In the genomic region with DNA sequence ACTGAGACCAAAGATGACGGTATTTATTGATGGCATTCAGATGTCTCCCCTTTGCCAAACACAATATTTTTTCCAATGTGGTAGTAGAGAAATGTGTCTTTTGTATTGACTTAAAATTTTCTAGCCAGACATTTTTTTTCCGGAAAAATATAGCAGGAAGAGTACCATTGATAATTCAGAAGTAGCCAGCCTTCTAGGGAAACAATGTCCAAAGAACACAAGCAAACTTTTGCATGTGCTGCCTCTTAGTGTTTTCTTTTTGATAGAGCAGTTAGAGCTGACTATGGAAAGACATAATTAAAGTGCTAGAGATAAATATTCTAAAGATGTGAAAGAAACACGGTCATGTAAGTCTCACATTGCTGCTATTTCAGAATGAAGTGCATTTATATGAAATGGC, we compare ENCODE assay signal across 14 cellular contexts.
A peak's percentile ranks its signal among the peaks of the same experiment; 100 is the strongest.
DNase-seq lines count a peak whose midpoint lies in the region; ATAC-seq, FAIRE-seq and TF ChIP-seq lines count a peak whose summit lies in the region.
"Had no signal": no experiment of that assay in that cellular context is flagged by ENCODE, and none has a peak within 500 bp of the region (broad histone marks: within the 10 kb centered on the region; RNA-seq: fewer than 3 reads in every experiment).

No MANE protein-coding gene starts in this region.

- no peaks in the 10 kb centered on the region; the same call in 2 of the 3 replicates for H3K4me1 Mint-ChIP-seq in GM23338

- H4K20me1 ChIP-seq in GM23338 (replicated peaks; ENCODE audit: insufficient read depth) (no peaks in the 10 kb centered on the region), osteoblast (ENCODE audit: insufficient read depth, low read length) (no peaks in the 10 kb centered on the region)
- H4K20me1 ChIP-seq: BLaER1 treated with 17β-estradiol and CSF1 and Interleukin-3, amounts not matched to agents 10 nM and 100 nM had no signal

- no peaks in the 10 kb centered on the region for H3K79me2 ChIP-seq in GM23338 (replicated peaks; ENCODE audit: insufficient read depth)
- H3K79me2 ChIP-seq in osteoblast (ENCODE audit: insufficient read depth, low read length): no peaks in the 10 kb centered on the region

- H2AFZ ChIP-seq in GM23338 (no peak overlapping the region), osteoblast (ENCODE audit: low read length) (no peak overlapping the region)

- H3K4me2 ChIP-seq in GM23338 (no peak overlapping the region), osteoblast (ENCODE audit: insufficient read depth, low read length) (no peak overlapping the region)
- H3K4me2 ChIP-seq: BLaER1 treated with 17β-estradiol and CSF1 and Interleukin-3, amounts not matched to agents 10 nM and 100 nM had no signal

- H3K4me3 Mint-ChIP-seq in GM23338: no peak overlapping the region
- H3K4me3 Mint-ChIP-seq: H9 had no signal

- no peaks in the 10 kb centered on the region for H3K9me3 ChIP-seq in RWPE2 (ENCODE audit: severe bottlenecking)
- no peaks in the 10 kb centered on the region for H3K9me3 ChIP-seq in osteoblast (ENCODE audit: low read depth, low read length)
- no peaks in the 10 kb centered on the region for H3K9me3 ChIP-seq in pancreas

- H3K27me3 Mint-ChIP-seq in GM23338 (ENCODE audit: insufficient read depth, low read depth, poor library complexity): no peaks in the 10 kb centered on the region

- H3K36me3 ChIP-seq in GM23338 (ENCODE audit: insufficient read depth) (no peaks in the 10 kb centered on the region), RWPE2 (ENCODE audit: low read depth) (no peaks in the 10 kb centered on the region), osteoblast (ENCODE audit: insufficient read depth, low read length) (no peaks in the 10 kb centered on the region), pancreas (no peaks in the 10 kb centered on the region)
- H3K36me3 ChIP-seq: BLaER1 treated with 17β-estradiol and CSF1 and Interleukin-3, amounts not matched to agents 10 nM and 100 nM had no signal

- no peak for FAIRE-seq in pancreas (lab: Jason Lieb, UNC)

- H3K27me3 ChIP-seq in GM23338 (ENCODE audit: insufficient read depth) (no peaks in the 10 kb centered on the region), RWPE2 (ENCODE audit: insufficient read depth, poor library complexity, severe bottlenecking) (peaks cover 7% of the 10 kb centered on the region), osteoblast (ENCODE audit: insufficient read depth, low read length) (no peaks in the 10 kb centered on the region), pancreas (no peaks in the 10 kb centered on the region)
- H3K27me3 ChIP-seq: BLaER1 treated with 17β-estradiol and CSF1 and Interleukin-3, amounts not matched to agents 10 nM and 100 nM had no signal

- H3K36me3 Mint-ChIP-seq in GM23338 (ENCODE audit: low read depth): peaks cover 8% of the 10 kb centered on the region

- peaks cover 3% of the 10 kb centered on the region; the same call in 2 of the 3 replicates for H3K9me3 Mint-ChIP-seq in GM23338

- intact Hi-C loops in pancreas (cut with DNase I): no loop called here

- H3F3A ChIP-seq in GM23338 (replicated peaks; ENCODE audit: low read depth): no peaks in the 10 kb centered on the region

- no peak overlapping the region for H3K27ac Mint-ChIP-seq in GM23338
- H3K27ac Mint-ChIP-seq: H9 had no signal

- no peak for DNase-seq in GM23338 (ENCODE audit: low spot score)
- no peak for DNase-seq in RWPE2 (ENCODE audit: low spot score)
- peak; percentile 22 for DNase-seq in epithelial cell of esophagus (ENCODE audit: low read depth)
- DNase-seq in osteoblast (ENCODE audit: insufficient read length, low spot score, missing footprints): no peak
- DNase-seq in NCI-H345 (lab: John Stamatoyannopoulos, UW): no peak
- no peak for DNase-seq in foreskin fibroblast
- no peak for DNase-seq in pancreas
- DNase-seq: DMS 273 treated with DMSO at 0.1 percent for 48 hours, H9, Karpas-422, NCI-H1105 treated with DMSO at 0.1 percent for 48 hours, NCI-H187, NCI-H82 had no signal

- no peak overlapping the region for H3K27ac ChIP-seq in GM23338 (ENCODE audit: low read depth)
- no peak overlapping the region for H3K27ac ChIP-seq in RWPE2 (ENCODE audit: poor library complexity, severe bottlenecking)
- no peak overlapping the region for H3K27ac ChIP-seq in osteoblast (ENCODE audit: low read depth, low read length)
- no peak overlapping the region for H3K27ac ChIP-seq in pancreas
- H3K27ac ChIP-seq: BLaER1 treated with 17β-estradiol and CSF1 and Interleukin-3, amounts not matched to agents 10 nM and 100 nM had no signal

- no peaks in the 10 kb centered on the region for H3K9me2 ChIP-seq in GM23338 (ENCODE audit: insufficient read depth)

- no peak overlapping the region for H3K4me3 ChIP-seq in GM23338
- H3K4me3 ChIP-seq in RWPE2 (ENCODE audit: severe bottlenecking): no peak overlapping the region
- no peak overlapping the region for H3K4me3 ChIP-seq in epithelial cell of esophagus (ENCODE audit: low read length)
- no peak overlapping the region for H3K4me3 ChIP-seq in osteoblast (ENCODE audit: insufficient read depth, low read length)
- H3K4me3 ChIP-seq in foreskin fibroblast (ENCODE audit: low read depth in 1 of 2, low read length in 2 of 2): no peak overlapping the region
- no peak overlapping the region for H3K4me3 ChIP-seq in pancreas
- H3K4me3 ChIP-seq: BLaER1 treated with 17β-estradiol and CSF1 and Interleukin-3, amounts not matched to agents 10 nM and 100 nM had no signal

- TF ChIP-seq CTCF in GM23338 (conservative IDR thresholded peaks at IDR 0.05; ENCODE audit: low read depth in 2 of 2) (peak; percentile 34), RWPE2 (IDR thresholded peaks at IDR 0.05; ENCODE audit: poor library complexity, severe bottlenecking) (peak; percentile 19), epithelial cell of esophagus (IDR thresholded peaks at IDR 0.05; ENCODE audit: insufficient read depth, low read depth, low read length, missing control alignments) (peak; percentile 49), osteoblast (IDR thresholded peaks at IDR 0.05; ENCODE audit: extremely low read depth, low read depth, low read length) (peak; percentile 27), foreskin fibroblast (IDR thresholded peaks at IDR 0.05; ENCODE audit: low read depth, low read length) (no peak), pancreas (IDR thresholded peaks at IDR 0.05) (no peak)

- 52 to 65% methylated on average over 3 of the region's 3 CpGs for WGBS in pancreas, 2 donors

- ATAC-seq in GM23338: no peak
- no peak for ATAC-seq in RWPE2 (ENCODE audit: low read depth)
- ATAC-seq in pancreas: no peak

- H3K4me1 ChIP-seq in GM23338 (ENCODE audit: insufficient read depth) (no peaks in the 10 kb centered on the region), RWPE2 (ENCODE audit: insufficient read depth, poor library complexity, severe bottlenecking) (no peaks in the 10 kb centered on the region), osteoblast (ENCODE audit: insufficient read depth, low read length) (peaks cover 6% of the 10 kb centered on the region), pancreas (no peaks in the 10 kb centered on the region)
- H3K4me1 ChIP-seq: BLaER1 treated with 17β-estradiol and CSF1 and Interleukin-3, amounts not matched to agents 10 nM and 100 nM had no signal

TF ChIP-seq in GM23338, 12 proteins besides CTCF, POLR2A, EP300 and RAD21 (continues in another document):
- TF ChIP-seq CREB1 (CRISPR knock-in tag; IDR thresholded peaks at IDR 0.05; ENCODE audit: low read depth): no peak
- no peak for TF ChIP-seq JUNB (IDR thresholded peaks at IDR 0.05; ENCODE audit: unreplicated experiment)
- no peak for TF ChIP-seq EZH2phosphoT487 (IDR thresholded peaks at IDR 0.05; ENCODE audit: unreplicated experiment)
- TF ChIP-seq, protein P1, sequence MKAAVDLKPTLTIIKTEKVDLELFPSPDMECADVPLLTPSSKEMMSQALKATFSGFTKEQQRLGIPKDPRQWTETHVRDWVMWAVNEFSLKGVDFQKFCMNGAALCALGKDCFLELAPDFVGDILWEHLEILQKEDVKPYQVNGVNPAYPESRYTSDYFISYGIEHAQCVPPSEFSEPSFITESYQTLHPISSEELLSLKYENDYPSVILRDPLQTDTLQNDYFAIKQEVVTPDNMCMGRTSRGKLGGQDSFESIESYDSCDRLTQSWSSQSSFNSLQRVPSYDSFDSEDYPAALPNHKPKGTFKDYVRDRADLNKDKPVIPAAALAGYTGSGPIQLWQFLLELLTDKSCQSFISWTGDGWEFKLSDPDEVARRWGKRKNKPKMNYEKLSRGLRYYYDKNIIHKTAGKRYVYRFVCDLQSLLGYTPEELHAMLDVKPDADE (IDR thresholded peaks at IDR 0.05): no peak
- no peak for TF ChIP-seq STAT1 (IDR thresholded peaks at IDR 0.05; ENCODE audit: unreplicated experiment)
- no peak for TF ChIP-seq NANOG (IDR thresholded peaks at IDR 0.05; ENCODE audit: borderline replicate concordance)
- no peak for TF ChIP-seq ZNF114 (CRISPR knock-in tag; IDR thresholded peaks at IDR 0.05)
- no peak for TF ChIP-seq EZH2 (IDR thresholded peaks at IDR 0.05; ENCODE audit: low read depth, unreplicated experiment)

Comparison
In these comparisons a context has a peak if more than half of its experiments do, and no peak if none do; other contexts are left out.
1. CTCF ChIP-seq: peak in GM23338 (2 of 2), RWPE2 (single experiment), epithelial cell of esophagus (single experiment) and osteoblast (single experiment); none in foreskin fibroblast (single experiment) and pancreas (0 of 4).